In genomic region chr5:56329652-56330051, GRCh38 we compare ENCODE assay signal across 9 cellular contexts.
DNase-seq lines count a peak whose midpoint lies in the region; ATAC-seq and TF ChIP-seq lines count a peak whose summit lies in the region.
"Had no signal": no experiment of that assay in that cellular context is flagged by ENCODE, and none has a peak within 500 bp of the region (broad histone marks: within the 10 kb centered on the region; RNA-seq: fewer than 3 reads in every experiment).

No MANE protein-coding gene starts in this region.

- 62 to 78% (median 66%) methylated on average over 3 of the region's 3 CpGs for WGBS in spleen, 5 donors

- H3K4me1 Mint-ChIP-seq in activated naive CD4-positive, alpha-beta T cell treated with anti-CD3 and anti-CD28 coated beads, Interleukin-2, amount 50 U/mL, for 24 hours = peaks cover 74% of the 10 kb centered on the region

- peak overlapping the region; percentile 99 for H3K27ac Mint-ChIP-seq in activated naive CD4-positive, alpha-beta T cell treated with anti-CD3 and anti-CD28 coated beads, Interleukin-2, amount 50 U/mL, for 24 hours

- no peaks in the 10 kb centered on the region for H4K20me1 ChIP-seq in OCI-LY3 (ENCODE audit: insufficient read depth, low read length)

- H3K4me3 ChIP-seq in OCI-LY3 (ENCODE audit: low read length) (peak overlapping the region; percentile 47), spleen (no peak overlapping the region)

- DNase-seq in activated naive CD4-positive, alpha-beta T cell treated with anti-CD3 and anti-CD28 coated beads, Interleukin-2, amount 50 U/mL, for 16 hours = no peak
- no peak for DNase-seq in spleen
- DNase-seq in NCI-H1417 (lab: John Stamatoyannopoulos, UW) = no peak
- no peak for DNase-seq in COR-L47 (lab: John Stamatoyannopoulos, UW)
- DNase-seq in stimulated activated naive CD4-positive, alpha-beta T cell (lab: John Stamatoyannopoulos, UW) = no peak
- DNase-seq: NCI-H526 treated with DMSO at 0.1 percent for 48 hours had no signal

- peaks cover 5% of the 10 kb centered on the region for H3K36me3 Mint-ChIP-seq in activated naive CD4-positive, alpha-beta T cell treated with anti-CD3 and anti-CD28 coated beads, Interleukin-2, amount 50 U/mL, for 24 hours

- peak overlapping the region; percentile 72 for H3K4me3 Mint-ChIP-seq in activated naive CD4-positive, alpha-beta T cell treated with anti-CD3 and anti-CD28 coated beads, Interleukin-2, amount 50 U/mL, for 24 hours

- peak; percentile 58 for ATAC-seq in HG02571 (IDR thresholded peaks at IDR 0.05; ENCODE audit: unreplicated experiment)

- 0 out of 2 replicates have a peak overlapping the region, but pooled peaks have one; percentile 42 for H2AFZ ChIP-seq in OCI-LY3 (ENCODE audit: low read depth, low read length)

- no peaks in the 10 kb centered on the region for H3K9me3 Mint-ChIP-seq in activated naive CD4-positive, alpha-beta T cell treated with anti-CD3 and anti-CD28 coated beads, Interleukin-2, amount 50 U/mL, for 24 hours

- H3K4me2 ChIP-seq in OCI-LY3 (ENCODE audit: low read length) = peak overlapping the region; percentile 72

- TF ChIP-seq CTCF in OCI-LY3 (IDR thresholded peaks at IDR 0.05; ENCODE audit: low read depth, low read length) (no peak), spleen (IDR thresholded peaks at IDR 0.05 in 8 of 11, conservative IDR thresholded peaks at IDR 0.05 in 3 of 11) (no peak)

- no peaks in the 10 kb centered on the region for H3K27me3 Mint-ChIP-seq in activated naive CD4-positive, alpha-beta T cell treated with anti-CD3 and anti-CD28 coated beads, Interleukin-2, amount 50 U/mL, for 24 hours

- H3K4me1 ChIP-seq in OCI-LY3 (ENCODE audit: low read length) = peaks cover 21% of the 10 kb centered on the region
- H3K4me1 ChIP-seq in spleen = peaks cover 7 to 50% (median 26%) of the 10 kb centered on the region in 6 donors

- no peaks in the 10 kb centered on the region for H3K79me2 ChIP-seq in OCI-LY3 (ENCODE audit: low read length)

- H3K36me3 ChIP-seq in OCI-LY3 (replicated peaks; ENCODE audit: low read depth, low read length) (no peaks in the 10 kb centered on the region), spleen (no peaks in the 10 kb centered on the region)

- H3K27me3 ChIP-seq in OCI-LY3 (ENCODE audit: low read depth, low read length) (no peaks in the 10 kb centered on the region), spleen (replicated peaks in 1 of 7) (no peaks in the 10 kb centered on the region)

- peak overlapping the region; percentile 61 for H3K27ac ChIP-seq in OCI-LY3 (ENCODE audit: low read length)
- peak overlapping the region in 6 of 8 donors; percentile 7 to 72 (median 50) for H3K27ac ChIP-seq in spleen

- no peak overlapping the region; the same call in 1 of the 2 replicates for H3K9ac ChIP-seq in OCI-LY3 (ENCODE audit: low read length)

- intact Hi-C loops in spleen (cut with DNase I; ENCODE audit: low total_unique reads) = no loop called here

- no peaks in the 10 kb centered on the region for H3K9me3 ChIP-seq in OCI-LY3 (ENCODE audit: insufficient read depth, low read length)
- peaks cover 0 to 6% (median 2%) of the 10 kb centered on the region in 8 donors for H3K9me3 ChIP-seq in spleen

- no peak for TF ChIP-seq POLR2A in spleen (IDR thresholded peaks at IDR 0.05)
